ENCODE assay signal across 3 cellular contexts in the genomic region with DNA sequence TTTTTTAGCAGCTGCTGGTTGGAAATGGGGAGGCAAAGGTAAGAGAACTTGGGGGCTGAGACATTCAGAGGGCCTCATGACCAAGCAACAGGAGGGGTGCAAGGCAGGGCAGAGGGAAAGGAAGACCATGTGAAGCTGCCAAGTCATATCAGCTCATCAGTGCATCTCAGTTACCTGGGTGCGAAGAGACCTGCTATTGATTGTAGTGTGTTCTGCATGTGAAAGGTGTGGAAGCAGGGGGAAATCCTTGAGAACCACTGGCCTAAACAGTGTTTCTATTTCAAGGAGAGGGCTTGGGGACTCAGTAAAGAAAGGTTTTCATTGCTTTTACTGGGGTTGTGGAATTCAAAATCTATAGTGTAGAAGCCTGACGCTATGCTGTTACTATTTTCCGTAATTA.
TF ChIP-seq lines count a peak whose summit lies in the region.

No MANE protein-coding gene starts in this region.

TF ChIP-seq in GM23338, 12 proteins besides CTCF, POLR2A, EP300 and RAD21 (continues in another document):
- TF ChIP-seq ZNF114 (CRISPR knock-in tag; IDR thresholded peaks at IDR 0.05) = no peak
- TF ChIP-seq EZH2phosphoT487 (IDR thresholded peaks at IDR 0.05; ENCODE audit: unreplicated experiment) = no peak
- TF ChIP-seq ZNF331 (CRISPR knock-in tag; IDR thresholded peaks at IDR 0.05; ENCODE audit: low read depth) = no peak
- TF ChIP-seq, protein P1, sequence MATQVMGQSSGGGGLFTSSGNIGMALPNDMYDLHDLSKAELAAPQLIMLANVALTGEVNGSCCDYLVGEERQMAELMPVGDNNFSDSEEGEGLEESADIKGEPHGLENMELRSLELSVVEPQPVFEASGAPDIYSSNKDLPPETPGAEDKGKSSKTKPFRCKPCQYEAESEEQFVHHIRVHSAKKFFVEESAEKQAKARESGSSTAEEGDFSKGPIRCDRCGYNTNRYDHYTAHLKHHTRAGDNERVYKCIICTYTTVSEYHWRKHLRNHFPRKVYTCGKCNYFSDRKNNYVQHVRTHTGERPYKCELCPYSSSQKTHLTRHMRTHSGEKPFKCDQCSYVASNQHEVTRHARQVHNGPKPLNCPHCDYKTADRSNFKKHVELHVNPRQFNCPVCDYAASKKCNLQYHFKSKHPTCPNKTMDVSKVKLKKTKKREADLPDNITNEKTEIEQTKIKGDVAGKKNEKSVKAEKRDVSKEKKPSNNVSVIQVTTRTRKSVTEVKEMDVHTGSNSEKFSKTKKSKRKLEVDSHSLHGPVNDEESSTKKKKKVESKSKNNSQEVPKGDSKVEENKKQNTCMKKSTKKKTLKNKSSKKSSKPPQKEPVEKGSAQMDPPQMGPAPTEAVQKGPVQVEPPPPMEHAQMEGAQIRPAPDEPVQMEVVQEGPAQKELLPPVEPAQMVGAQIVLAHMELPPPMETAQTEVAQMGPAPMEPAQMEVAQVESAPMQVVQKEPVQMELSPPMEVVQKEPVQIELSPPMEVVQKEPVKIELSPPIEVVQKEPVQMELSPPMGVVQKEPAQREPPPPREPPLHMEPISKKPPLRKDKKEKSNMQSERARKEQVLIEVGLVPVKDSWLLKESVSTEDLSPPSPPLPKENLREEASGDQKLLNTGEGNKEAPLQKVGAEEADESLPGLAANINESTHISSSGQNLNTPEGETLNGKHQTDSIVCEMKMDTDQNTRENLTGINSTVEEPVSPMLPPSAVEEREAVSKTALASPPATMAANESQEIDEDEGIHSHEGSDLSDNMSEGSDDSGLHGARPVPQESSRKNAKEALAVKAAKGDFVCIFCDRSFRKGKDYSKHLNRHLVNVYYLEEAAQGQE (IDR thresholded peaks at IDR 0.05; ENCODE audit: unreplicated experiment) = no peak
- no peak for TF ChIP-seq CREB1 (CRISPR knock-in tag; IDR thresholded peaks at IDR 0.05; ENCODE audit: low read depth)
- TF ChIP-seq POLR2AphosphoS5 (IDR thresholded peaks at IDR 0.05; ENCODE audit: low read depth) = no peak
- TF ChIP-seq, protein P2, sequence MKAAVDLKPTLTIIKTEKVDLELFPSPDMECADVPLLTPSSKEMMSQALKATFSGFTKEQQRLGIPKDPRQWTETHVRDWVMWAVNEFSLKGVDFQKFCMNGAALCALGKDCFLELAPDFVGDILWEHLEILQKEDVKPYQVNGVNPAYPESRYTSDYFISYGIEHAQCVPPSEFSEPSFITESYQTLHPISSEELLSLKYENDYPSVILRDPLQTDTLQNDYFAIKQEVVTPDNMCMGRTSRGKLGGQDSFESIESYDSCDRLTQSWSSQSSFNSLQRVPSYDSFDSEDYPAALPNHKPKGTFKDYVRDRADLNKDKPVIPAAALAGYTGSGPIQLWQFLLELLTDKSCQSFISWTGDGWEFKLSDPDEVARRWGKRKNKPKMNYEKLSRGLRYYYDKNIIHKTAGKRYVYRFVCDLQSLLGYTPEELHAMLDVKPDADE (IDR thresholded peaks at IDR 0.05) = no peak
- TF ChIP-seq JUNB (IDR thresholded peaks at IDR 0.05; ENCODE audit: unreplicated experiment) = no peak
- no peak for TF ChIP-seq EZH2 (IDR thresholded peaks at IDR 0.05; ENCODE audit: low read depth, unreplicated experiment)

TF ChIP-seq in WTC11, 78 proteins besides CTCF, POLR2A, EP300 and RAD21:
- TF ChIP-seq OVOL2 (CRISPR knock-in tag; IDR thresholded peaks at IDR 0.05; ENCODE audit: borderline replicate concordance) (no peak), MXD4 (CRISPR knock-in tag; IDR thresholded peaks at IDR 0.05; ENCODE audit: borderline replicate concordance) (no peak), KAT7 (CRISPR knock-in tag; IDR thresholded peaks at IDR 0.05; ENCODE audit: borderline replicate concordance) (no peak), ESRRA (CRISPR knock-in tag; IDR thresholded peaks at IDR 0.05; ENCODE audit: borderline replicate concordance) (no peak), GABPB1 (CRISPR knock-in tag; IDR thresholded peaks at IDR 0.05) (no peak), ZNF121 (CRISPR knock-in tag; IDR thresholded peaks at IDR 0.05) (no peak), ZNF416 (CRISPR knock-in tag; IDR thresholded peaks at IDR 0.05) (no peak), SP1 (CRISPR knock-in tag; conservative IDR thresholded peaks at IDR 0.05) (no peak), ZNF219 (CRISPR knock-in tag; IDR thresholded peaks at IDR 0.05; ENCODE audit: borderline replicate concordance) (no peak)
- TF ChIP-seq, protein P3, sequence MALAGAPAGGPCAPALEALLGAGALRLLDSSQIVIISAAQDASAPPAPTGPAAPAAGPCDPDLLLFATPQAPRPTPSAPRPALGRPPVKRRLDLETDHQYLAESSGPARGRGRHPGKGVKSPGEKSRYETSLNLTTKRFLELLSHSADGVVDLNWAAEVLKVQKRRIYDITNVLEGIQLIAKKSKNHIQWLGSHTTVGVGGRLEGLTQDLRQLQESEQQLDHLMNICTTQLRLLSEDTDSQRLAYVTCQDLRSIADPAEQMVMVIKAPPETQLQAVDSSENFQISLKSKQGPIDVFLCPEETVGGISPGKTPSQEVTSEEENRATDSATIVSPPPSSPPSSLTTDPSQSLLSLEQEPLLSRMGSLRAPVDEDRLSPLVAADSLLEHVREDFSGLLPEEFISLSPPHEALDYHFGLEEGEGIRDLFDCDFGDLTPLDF (CRISPR knock-in tag; IDR thresholded peaks at IDR 0.05) = no peak
- TF ChIP-seq, protein P4, sequence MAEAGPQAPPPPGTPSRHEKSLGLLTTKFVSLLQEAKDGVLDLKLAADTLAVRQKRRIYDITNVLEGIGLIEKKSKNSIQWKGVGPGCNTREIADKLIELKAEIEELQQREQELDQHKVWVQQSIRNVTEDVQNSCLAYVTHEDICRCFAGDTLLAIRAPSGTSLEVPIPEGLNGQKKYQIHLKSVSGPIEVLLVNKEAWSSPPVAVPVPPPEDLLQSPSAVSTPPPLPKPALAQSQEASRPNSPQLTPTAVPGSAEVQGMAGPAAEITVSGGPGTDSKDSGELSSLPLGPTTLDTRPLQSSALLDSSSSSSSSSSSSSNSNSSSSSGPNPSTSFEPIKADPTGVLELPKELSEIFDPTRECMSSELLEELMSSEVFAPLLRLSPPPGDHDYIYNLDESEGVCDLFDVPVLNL (CRISPR knock-in tag; IDR thresholded peaks at IDR 0.05; ENCODE audit: borderline replicate concordance, low read depth) = no peak

TF ChIP-seq in H1, 55 proteins besides CTCF, POLR2A, EP300 and RAD21:
- TF ChIP-seq POU5F1 (IDR thresholded peaks at IDR 0.05; ENCODE audit: low read depth, low read length) = no peak
- TF ChIP-seq TAF7 (optimal IDR thresholded peaks at IDR 0.05; ENCODE audit: borderline replicate concordance, low read depth, low read length) = no peak
- no peak for TF ChIP-seq EZH2 (IDR thresholded peaks at IDR 0.05; ENCODE audit: low read depth, low read length, severe bottlenecking)
- TF ChIP-seq, protein P5, sequence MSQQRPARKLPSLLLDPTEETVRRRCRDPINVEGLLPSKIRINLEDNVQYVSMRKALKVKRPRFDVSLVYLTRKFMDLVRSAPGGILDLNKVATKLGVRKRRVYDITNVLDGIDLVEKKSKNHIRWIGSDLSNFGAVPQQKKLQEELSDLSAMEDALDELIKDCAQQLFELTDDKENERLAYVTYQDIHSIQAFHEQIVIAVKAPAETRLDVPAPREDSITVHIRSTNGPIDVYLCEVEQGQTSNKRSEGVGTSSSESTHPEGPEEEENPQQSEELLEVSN (IDR thresholded peaks at IDR 0.05) = peak; percentile 70
- TF ChIP-seq TBP (IDR thresholded peaks at IDR 0.05; ENCODE audit: low read depth, low read length) = no peak
- no peak for TF ChIP-seq SP2 (IDR thresholded peaks at IDR 0.05; ENCODE audit: low read length)
- TF ChIP-seq, protein P6, sequence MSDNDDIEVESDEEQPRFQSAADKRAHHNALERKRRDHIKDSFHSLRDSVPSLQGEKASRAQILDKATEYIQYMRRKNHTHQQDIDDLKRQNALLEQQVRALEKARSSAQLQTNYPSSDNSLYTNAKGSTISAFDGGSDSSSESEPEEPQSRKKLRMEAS (IDR thresholded peaks at IDR 0.05) = peak; percentile 51
- no peak for TF ChIP-seq RXRA (IDR thresholded peaks at IDR 0.05; ENCODE audit: insufficient read depth, low read depth, low read length)
